ENCODE assay signal across 16 cellular contexts in genomic region chr2:204282525-204282924, GRCh38.
DNase-seq lines count a peak whose midpoint lies in the region; ATAC-seq, FAIRE-seq and TF ChIP-seq lines count a peak whose summit lies in the region.
"Had no signal": no experiment of that assay in that cellular context is flagged by ENCODE, and none has a peak within 500 bp of the region (broad histone marks: within the 10 kb centered on the region; RNA-seq: fewer than 3 reads in every experiment).

No MANE protein-coding gene starts in this region.

- H2BK5ac ChIP-seq in mesenchymal stem cell (ENCODE audit: low read depth, low read length, poor library complexity, severe bottlenecking) = no peak overlapping the region

- no peak overlapping the region for H3K14ac ChIP-seq in mesenchymal stem cell (ENCODE audit: low read length in 2 of 2)

- no peak overlapping the region for H2BK15ac ChIP-seq in mesenchymal stem cell (ENCODE audit: low read depth, poor library complexity, severe bottlenecking)

- no peaks in the 10 kb centered on the region for H3K9me2 ChIP-seq in SK-N-SH

- H2BK120ac ChIP-seq in mesenchymal stem cell (ENCODE audit: low read depth, low read length) = no peak overlapping the region

- no peak overlapping the region for H3K4ac ChIP-seq in mesenchymal stem cell (ENCODE audit: low read depth in 1 of 2, low read length in 2 of 2)

- no peak for TF ChIP-seq RAD21 in SK-N-SH (IDR thresholded peaks at IDR 0.05; ENCODE audit: low read length)

- H3K36me3 ChIP-seq in bronchial epithelial cell (ENCODE audit: control insufficient read depth, insufficient read depth, low read length) = no peaks in the 10 kb centered on the region
- H3K36me3 ChIP-seq in mesenchymal stem cell (ENCODE audit: control insufficient read depth in 1 of 2, insufficient read depth in 2 of 2, low read depth in 1 of 2, low read length in 2 of 2) = no peaks in the 10 kb centered on the region
- no peaks in the 10 kb centered on the region for H3K36me3 ChIP-seq in uterus
- no peaks in the 10 kb centered on the region for H3K36me3 ChIP-seq in SK-N-SH (replicated peaks in 1 of 2; ENCODE audit: control insufficient read depth in 1 of 2, insufficient read depth in 2 of 2, low read length in 1 of 2)
- H3K36me3 ChIP-seq in testis (ENCODE audit: low read depth, missing control alignments) = no peaks in the 10 kb centered on the region
- H3K36me3 ChIP-seq: heart left ventricle had no signal

- H2AK5ac ChIP-seq in mesenchymal stem cell (ENCODE audit: low read length, severe bottlenecking) = no peak overlapping the region

- no peak overlapping the region for H4K91ac ChIP-seq in mesenchymal stem cell (ENCODE audit: low read length)

- no peaks in the 10 kb centered on the region for H4K20me1 ChIP-seq in SK-N-SH (ENCODE audit: insufficient read depth)

- H3K18ac ChIP-seq in mesenchymal stem cell (ENCODE audit: low read depth in 1 of 2, low read length in 2 of 2) = no peak overlapping the region

- DNase-seq in bronchial epithelial cell (ENCODE audit: low read depth) (peak; percentile 50), mesenchymal stem cell (peak; percentile 2), uterus (no peak), GM10266 (ENCODE audit: extremely low spot score) (no peak), SK-N-SH (no peak), testis (no peak)
- DNase-seq: activated CD8-positive, alpha-beta memory T cell treated with anti-CD3 and anti-CD28 coated beads for 24 hours; activated naive CD8-positive, alpha-beta T cell treated with anti-CD3 and anti-CD28 coated beads, Interleukin-2, amount 10 ng/mL, durations not matched to agents 7 days and 5 days; effector CD4-positive, alpha-beta T cell; heart left ventricle; natural killer cell; stimulated activated naive CD4-positive, alpha-beta T cell treated with Interleukin-2 at 50 U/mL for 16 hours; T-helper 2 cell had no signal

- peak; percentile 65 for ATAC-seq in GM18498 (IDR thresholded peaks at IDR 0.05; ENCODE audit: unreplicated experiment)
- ATAC-seq in HG03159 (IDR thresholded peaks at IDR 0.05; ENCODE audit: unreplicated experiment) = peak; percentile 67
- ATAC-seq: heart left ventricle, natural killer cell had no signal

- H3K27ac ChIP-seq in mesenchymal stem cell (ENCODE audit: low read length, poor library complexity, severe bottlenecking) (no peak overlapping the region), uterus (no peak overlapping the region), SK-N-SH (ENCODE audit: low read depth in 2 of 2, low read length in 1 of 2) (no peak overlapping the region), testis (no peak overlapping the region)
- H3K27ac ChIP-seq: heart left ventricle, HL-60 had no signal

- peaks cover 6% of the 10 kb centered on the region for H3K4me1 ChIP-seq in mesenchymal stem cell (ENCODE audit: control insufficient read depth, insufficient read depth, low read depth, low read length)
- no peaks in the 10 kb centered on the region for H3K4me1 ChIP-seq in uterus
- no peaks in the 10 kb centered on the region; a peak in 2 of 4 replicates for H3K4me1 ChIP-seq in SK-N-SH (ENCODE audit: control insufficient read depth in 1 of 2, insufficient read depth in 2 of 2, low read depth in 1 of 2, low read length in 1 of 2)
- no peaks in the 10 kb centered on the region for H3K4me1 ChIP-seq in testis

- no peaks in the 10 kb centered on the region for H3K79me1 ChIP-seq in mesenchymal stem cell (replicated peaks; ENCODE audit: low read length, poor library complexity, severe bottlenecking)

- no peak for TF ChIP-seq POLR2A in uterus (IDR thresholded peaks at IDR 0.05)
- TF ChIP-seq POLR2A in testis (IDR thresholded peaks at IDR 0.05) = no peak

- TF ChIP-seq CTCF in bronchial epithelial cell (IDR thresholded peaks at IDR 0.05; ENCODE audit: insufficient read depth, low read length, severe bottlenecking) = no peak
- TF ChIP-seq CTCF in uterus (IDR thresholded peaks at IDR 0.05) = no peak
- no peak for TF ChIP-seq CTCF in GM10266 (IDR thresholded peaks at IDR 0.05; ENCODE audit: control insufficient read depth, insufficient read depth, low read depth, missing control alignments)
- no peak for TF ChIP-seq CTCF in SK-N-SH (IDR thresholded peaks at IDR 0.05)
- no peak for TF ChIP-seq CTCF in testis (IDR thresholded peaks at IDR 0.05)

- CTCF ChIA-PET in SK-N-SH (lab: Yijun Ruan, JAX) = no interaction called here

- H3K4me2 ChIP-seq in mesenchymal stem cell (ENCODE audit: low read length, poor library complexity, severe bottlenecking) (peak overlapping the region; percentile 21), SK-N-SH (no peak overlapping the region)

- no peak overlapping the region for H4K8ac ChIP-seq in mesenchymal stem cell (ENCODE audit: low read length)

- 42% methylated on average over 4 of the region's 4 CpGs for WGBS in mesenchymal stem cell
- WGBS in SK-N-SH (ENCODE audit: low lambda C conversion rate) = 56% methylated on average over 4 of the region's 4 CpGs
- 82 to 88% methylated on average over 4 of the region's 4 CpGs for WGBS in testis, 2 donors

- H3K9me3 ChIP-seq in mesenchymal stem cell (ENCODE audit: control insufficient read depth, low read length) (no peaks in the 10 kb centered on the region), uterus (no peaks in the 10 kb centered on the region), SK-N-SH (no peaks in the 10 kb centered on the region), testis (no peaks in the 10 kb centered on the region)
- H3K9me3 ChIP-seq: heart left ventricle had no signal

- no peak for FAIRE-seq in bronchial epithelial cell (lab: Jason Lieb, UNC)

- H3K23ac ChIP-seq in mesenchymal stem cell (ENCODE audit: low read length in 2 of 2) = no peak overlapping the region

- H3K79me2 ChIP-seq in SK-N-SH (ENCODE audit: insufficient read depth) = no peaks in the 10 kb centered on the region

- intact Hi-C loops in uterus (cut with DNase I; ENCODE audit: low total_unique reads) = no loop called here
- intact Hi-C loops in testis (cut with DNase I; ENCODE audit: low total_unique reads) = no loop called here

- H3K9ac ChIP-seq in mesenchymal stem cell (ENCODE audit: low read length) = no peak overlapping the region
- no peak overlapping the region for H3K9ac ChIP-seq in SK-N-SH

- H2BK12ac ChIP-seq in mesenchymal stem cell (ENCODE audit: low read length in 2 of 2) = no peak overlapping the region

- peaks cover 1% of the 10 kb centered on the region for H3K27me3 ChIP-seq in bronchial epithelial cell (ENCODE audit: control insufficient read depth, insufficient read depth, low read length)
- H3K27me3 ChIP-seq in mesenchymal stem cell (ENCODE audit: control insufficient read depth in 1 of 2, insufficient read depth in 1 of 2, low read length in 2 of 2) = peaks cover 9 to 10% of the 10 kb centered on the region in 2 experiments
- no peaks in the 10 kb centered on the region for H3K27me3 ChIP-seq in uterus
- H3K27me3 ChIP-seq in SK-N-SH (ENCODE audit: insufficient read depth) = no peaks in the 10 kb centered on the region
- no peaks in the 10 kb centered on the region for H3K27me3 ChIP-seq in testis

- TF ChIP-seq EP300 in SK-N-SH (IDR thresholded peaks at IDR 0.05; ENCODE audit: borderline replicate concordance in 1 of 2, low read depth in 1 of 2, low read length in 1 of 2) = no peak

- no peaks in the 10 kb centered on the region for H3F3A ChIP-seq in SK-N-SH (replicated peaks; ENCODE audit: insufficient read depth)

- no peak overlapping the region for H3K4me3 ChIP-seq in bronchial epithelial cell (ENCODE audit: low read depth, low read length)
- H3K4me3 ChIP-seq in mesenchymal stem cell (ENCODE audit: insufficient read depth in 1 of 2, low read depth in 1 of 2, low read length in 2 of 2) = no peak overlapping the region
- H3K4me3 ChIP-seq in uterus = no peak overlapping the region
- no peak overlapping the region for H3K4me3 ChIP-seq in SK-N-SH (ENCODE audit: low read depth in 2 of 2, low read length in 1 of 2)
- no peak overlapping the region for H3K4me3 ChIP-seq in testis
- H3K4me3 ChIP-seq: heart left ventricle had no signal

- H2AFZ ChIP-seq in mesenchymal stem cell (ENCODE audit: low read depth, low read length) (no peak overlapping the region), SK-N-SH (ENCODE audit: low read depth) (no peak overlapping the region)

- POLR2A ChIA-PET in SK-N-SH (lab: Yijun Ruan, JAX) = no interaction called here

TF ChIP-seq in SK-N-SH, 30 proteins besides CTCF, POLR2A, EP300 and RAD21 (continues in another document):
- no peak for TF ChIP-seq CHD2 (IDR thresholded peaks at IDR 0.05; ENCODE audit: low read length, partially characterized antibody)
- TF ChIP-seq ZBTB33 (IDR thresholded peaks at IDR 0.05; ENCODE audit: borderline replicate concordance, low read depth) = no peak
- no peak for TF ChIP-seq FOXJ3 (CRISPR knock-in tag; IDR thresholded peaks at IDR 0.05)
- no peak for TF ChIP-seq USF2 (IDR thresholded peaks at IDR 0.05; ENCODE audit: borderline replicate concordance, low read depth, low read length)
- TF ChIP-seq RXRA (IDR thresholded peaks at IDR 0.05; ENCODE audit: borderline replicate concordance, low read depth) = no peak
- no peak for TF ChIP-seq ELF1 (IDR thresholded peaks at IDR 0.05)
- no peak for TF ChIP-seq MEF2A (IDR thresholded peaks at IDR 0.05; ENCODE audit: borderline replicate concordance, low read depth)

Comparison
In these comparisons a context has a peak if more than half of its experiments do, and no peak if none do; other contexts are left out.
1. DNase-seq: peak in bronchial epithelial cell (single experiment) and mesenchymal stem cell (single experiment); none in uterus (0 of 2), GM10266 (single experiment), SK-N-SH (single experiment) and testis (single experiment).